1 cellular context compared by ENCODE assay signal in genomic region chr1:225413708-225414375, GRCh38.
TF ChIP-seq lines count a peak whose summit lies in the region.

No MANE protein-coding gene starts in this region.

TF ChIP-seq in liver, 16 proteins besides CTCF, POLR2A, EP300 and RAD21:
- no peak for TF ChIP-seq EGR1 (IDR thresholded peaks at IDR 0.05; ENCODE audit: low read depth in 2 of 2)
- TF ChIP-seq JUND (IDR thresholded peaks at IDR 0.05), result no peak
- TF ChIP-seq FOXA2 (IDR thresholded peaks at IDR 0.05), result no peak
- TF ChIP-seq SP1 (IDR thresholded peaks at IDR 0.05), result no peak
- TF ChIP-seq YY1 (IDR thresholded peaks at IDR 0.05), result no peak
- TF ChIP-seq TAF1 (conservative IDR thresholded peaks at IDR 0.05), result no peak
- TF ChIP-seq GABPA (IDR thresholded peaks at IDR 0.05 in 1 of 2, conservative IDR thresholded peaks at IDR 0.05 in 1 of 2), result no peak
- TF ChIP-seq ZBTB33 (IDR thresholded peaks at IDR 0.05), result no peak
- no peak for TF ChIP-seq RXRA (IDR thresholded peaks at IDR 0.05)
- TF ChIP-seq HNF4A (conservative IDR thresholded peaks at IDR 0.05), result no peak
- no peak for TF ChIP-seq MAX (IDR thresholded peaks at IDR 0.05)
- TF ChIP-seq REST (IDR thresholded peaks at IDR 0.05), result no peak
- TF ChIP-seq ATF3 (IDR thresholded peaks at IDR 0.05), result no peak
- TF ChIP-seq NR2F2 (IDR thresholded peaks at IDR 0.05), result no peak
- TF ChIP-seq FOXA1 (IDR thresholded peaks at IDR 0.05), result no peak
- no peak for TF ChIP-seq HNF4G (IDR thresholded peaks at IDR 0.05)
